1 cellular context compared by ENCODE assay signal in genomic region chrX:38103857-38104812, GRCh38.
TF ChIP-seq lines count a peak whose summit lies in the region.

No MANE protein-coding gene starts in this region.

TF ChIP-seq in GM23338, 12 proteins besides CTCF, POLR2A, EP300 and RAD21 (continued from another document):
- no peak for TF ChIP-seq ZNF462 (CRISPR knock-in tag; IDR thresholded peaks at IDR 0.05)
- no peak for TF ChIP-seq ZNF331 (CRISPR knock-in tag; IDR thresholded peaks at IDR 0.05; ENCODE audit: low read depth)
- TF ChIP-seq ETS1 (IDR thresholded peaks at IDR 0.05) = no peak
- no peak for TF ChIP-seq POLR2AphosphoS5 (IDR thresholded peaks at IDR 0.05; ENCODE audit: low read depth)
